In the genomic region with DNA sequence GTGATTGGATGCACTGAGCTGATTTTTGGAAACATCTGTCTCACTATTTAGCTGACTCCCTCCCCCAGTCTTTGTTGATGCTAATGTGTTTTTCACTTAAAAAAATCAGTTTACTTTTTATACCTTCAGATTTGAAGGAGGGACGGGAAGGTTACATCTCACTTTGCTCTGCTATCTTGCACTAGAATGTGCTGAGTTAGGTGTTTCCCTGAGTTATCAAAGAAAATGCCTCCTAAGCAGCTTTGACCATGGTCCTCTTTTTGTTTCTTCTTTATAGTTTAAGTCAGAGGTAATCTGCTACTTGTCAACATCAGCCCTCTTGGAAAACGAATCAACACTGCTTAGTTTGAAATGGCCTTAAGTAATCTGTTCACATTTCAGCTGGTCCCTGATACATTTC, we compare ENCODE assay signal across 8 cellular contexts.
"Had no signal": no experiment of that assay in that cellular context is flagged by ENCODE, and none has a peak within 500 bp of the region (broad histone marks: within the 10 kb centered on the region; RNA-seq: fewer than 3 reads in every experiment).

No MANE protein-coding gene starts in this region.

- H3K27ac ChIP-seq: HL-60, KMS-11 had no signal

- ATAC-seq: K562 had no signal

- H3K27ac Mint-ChIP-seq: IgD-negative memory B cell had no signal

- H3K4me1 Mint-ChIP-seq: IgD-negative memory B cell had no signal

- H3K27me3 Mint-ChIP-seq: IgD-negative memory B cell had no signal

- FAIRE-seq: HTR-8/SVneo, K562 had no signal

- H3K36me3 Mint-ChIP-seq: IgD-negative memory B cell had no signal

- H3K9ac ChIP-seq: KMS-11 had no signal

- H3K4me3 ChIP-seq: K562 had no signal

- H3K4me3 Mint-ChIP-seq: IgD-negative memory B cell had no signal

- H3K4me2 ChIP-seq: KMS-11 had no signal

- DNase-seq: IMR-90, KBM-7, KG1 had no signal
